In genomic region chr18:7626175-7626921, GRCh38 we compare ENCODE assay signal across 1 cellular context.
TF ChIP-seq lines count a peak whose summit lies in the region.

No MANE protein-coding gene starts in this region.

TF ChIP-seq in WTC11, 78 proteins besides CTCF, POLR2A, EP300 and RAD21:
- TF ChIP-seq RORB (CRISPR knock-in tag; IDR thresholded peaks at IDR 0.05): no peak
- TF ChIP-seq, protein P1, sequence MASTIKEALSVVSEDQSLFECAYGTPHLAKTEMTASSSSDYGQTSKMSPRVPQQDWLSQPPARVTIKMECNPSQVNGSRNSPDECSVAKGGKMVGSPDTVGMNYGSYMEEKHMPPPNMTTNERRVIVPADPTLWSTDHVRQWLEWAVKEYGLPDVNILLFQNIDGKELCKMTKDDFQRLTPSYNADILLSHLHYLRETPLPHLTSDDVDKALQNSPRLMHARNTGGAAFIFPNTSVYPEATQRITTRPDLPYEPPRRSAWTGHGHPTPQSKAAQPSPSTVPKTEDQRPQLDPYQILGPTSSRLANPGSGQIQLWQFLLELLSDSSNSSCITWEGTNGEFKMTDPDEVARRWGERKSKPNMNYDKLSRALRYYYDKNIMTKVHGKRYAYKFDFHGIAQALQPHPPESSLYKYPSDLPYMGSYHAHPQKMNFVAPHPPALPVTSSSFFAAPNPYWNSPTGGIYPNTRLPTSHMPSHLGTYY (CRISPR knock-in tag; IDR thresholded peaks at IDR 0.05): no peak
- peak; percentile 45; the same call in 1 of the 2 replicates for TF ChIP-seq GABPB1 (CRISPR knock-in tag; IDR thresholded peaks at IDR 0.05)
- TF ChIP-seq, protein P2, sequence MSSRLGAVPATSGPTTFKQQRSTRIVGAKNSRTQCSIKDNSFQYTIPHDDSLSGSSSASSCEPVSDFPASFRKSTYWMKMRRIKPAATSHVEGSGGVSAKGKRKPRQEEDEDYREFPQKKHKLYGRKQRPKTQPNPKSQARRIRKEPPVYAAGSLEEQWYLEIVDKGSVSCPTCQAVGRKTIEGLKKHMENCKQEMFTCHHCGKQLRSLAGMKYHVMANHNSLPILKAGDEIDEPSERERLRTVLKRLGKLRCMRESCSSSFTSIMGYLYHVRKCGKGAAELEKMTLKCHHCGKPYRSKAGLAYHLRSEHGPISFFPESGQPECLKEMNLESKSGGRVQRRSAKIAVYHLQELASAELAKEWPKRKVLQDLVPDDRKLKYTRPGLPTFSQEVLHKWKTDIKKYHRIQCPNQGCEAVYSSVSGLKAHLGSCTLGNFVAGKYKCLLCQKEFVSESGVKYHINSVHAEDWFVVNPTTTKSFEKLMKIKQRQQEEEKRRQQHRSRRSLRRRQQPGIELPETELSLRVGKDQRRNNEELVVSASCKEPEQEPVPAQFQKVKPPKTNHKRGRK (CRISPR knock-in tag; IDR thresholded peaks at IDR 0.05; ENCODE audit: borderline replicate concordance): no peak
- no peak for TF ChIP-seq FOXP1 (CRISPR knock-in tag; IDR thresholded peaks at IDR 0.05; ENCODE audit: borderline replicate concordance)
TF ChIP-seq in WTC11: peak in this region for 1.
